25 cellular contexts compared by ENCODE assay signal in the genomic region with DNA sequence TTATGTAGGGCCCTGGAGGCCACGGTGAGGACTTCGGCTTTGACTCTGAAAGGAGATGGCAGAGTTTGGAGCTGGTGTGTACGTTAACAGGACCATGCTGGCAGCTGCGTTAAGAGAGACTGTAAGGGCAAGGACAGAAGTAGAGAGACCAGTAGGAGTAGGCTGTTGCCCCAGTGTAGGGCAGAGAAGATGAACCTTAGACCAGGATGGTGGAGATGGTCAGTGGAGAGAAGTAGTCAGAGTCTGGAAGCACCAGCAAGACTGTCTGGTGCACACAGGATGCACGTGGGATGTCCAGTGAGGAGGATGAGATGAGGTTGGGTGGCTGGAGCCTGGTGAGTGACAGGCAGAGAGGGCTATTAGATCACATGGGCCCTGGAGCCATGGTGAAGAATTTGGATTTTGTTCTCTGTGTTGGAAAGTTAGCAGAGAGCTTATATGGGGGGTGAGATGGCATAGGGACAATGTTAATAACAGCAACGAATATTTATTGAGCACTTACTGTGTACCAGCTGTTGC.
DNase-seq lines count a peak whose midpoint lies in the region; ATAC-seq, FAIRE-seq and TF ChIP-seq lines count a peak whose summit lies in the region.
"Had no signal": no experiment of that assay in that cellular context is flagged by ENCODE, and none has a peak within 500 bp of the region (broad histone marks: within the 10 kb centered on the region; RNA-seq: fewer than 3 reads in every experiment).

No MANE protein-coding gene starts in this region.

- ATAC-seq in A549 (peak; percentile 5 to 6; a peak in 2 of 6 replicates), GM18505 (IDR thresholded peaks at IDR 0.05; ENCODE audit: unreplicated experiment) (no peak)
- ATAC-seq: activated CD8-positive, alpha-beta T cell treated with anti-CD3 and anti-CD28 coated beads for 36 hours; effector memory CD8-positive, alpha-beta T cell; left lobe of liver; stimulated activated naive CD8-positive, alpha-beta T cell treated with anti-CD3 and anti-CD28 coated beads, Interleukin-15, amount 100 ng/mL, for 72 hours had no signal

- H3K36me3 ChIP-seq in PC-9 (ENCODE audit: low read depth) (no peaks in the 10 kb centered on the region), colonic mucosa (no peaks in the 10 kb centered on the region)
- no peaks in the 10 kb centered on the region for H3K36me3 ChIP-seq in CD8-positive, alpha-beta memory T cell (ENCODE audit: insufficient read depth, low read length)
- H3K36me3 ChIP-seq: neutrophil, transverse colon had no signal

- H3K27me3 ChIP-seq in PC-9 (ENCODE audit: insufficient read depth, low read depth) (no peaks in the 10 kb centered on the region), colonic mucosa (no peaks in the 10 kb centered on the region)
- H3K27me3 ChIP-seq in CD8-positive, alpha-beta memory T cell (ENCODE audit: insufficient read depth, low read length, poor library complexity, severe bottlenecking) = no peaks in the 10 kb centered on the region
- H3K27me3 ChIP-seq: neutrophil, transverse colon had no signal

- peak overlapping the region; percentile 17 for H3K4me3 Mint-ChIP-seq in neural crest cell
- H3K4me3 Mint-ChIP-seq in CD8-positive, alpha-beta memory T cell = no peak overlapping the region
- H3K4me3 Mint-ChIP-seq: activated B cell treated with CpG ODN at 0.5 μM for 24 hours; activated CD8-positive, alpha-beta T cell treated with anti-CD3 and anti-CD28 coated beads for 36 hours; effector memory CD8-positive, alpha-beta T cell; stimulated activated naive CD8-positive, alpha-beta T cell treated with anti-CD3 and anti-CD28 coated beads, Interleukin-15, amount 100 ng/mL, for 72 hours had no signal

- TF ChIP-seq POLR2A in A549 (IDR thresholded peaks at IDR 0.05; ENCODE audit: low read length) (no peak), GM18505 (IDR thresholded peaks at IDR 0.05; ENCODE audit: borderline replicate concordance, extremely low read depth, insufficient read depth, insufficient read length) (no peak)

- H3K4me1 ChIP-seq in A549 (peaks cover 98% of the 10 kb centered on the region), PC-9 (replicated peaks; ENCODE audit: insufficient read depth) (peaks cover 58% of the 10 kb centered on the region), colonic mucosa (peaks cover 13% of the 10 kb centered on the region)
- H3K4me1 ChIP-seq in CD8-positive, alpha-beta memory T cell (ENCODE audit: insufficient read depth, low read length) = peaks cover 31% of the 10 kb centered on the region

- WGBS in A549 (ENCODE audit: missing lambda C conversion rate) = 81% methylated on average over 6 of the region's 6 CpGs

- no peak overlapping the region for H2AFZ ChIP-seq in PC-9

- no TSS peak for BruUV-seq in PC-9 (replicated peaks; lab: Mats Ljungman, UMichigan)

- no peak for TF ChIP-seq CTCF in A549 (IDR thresholded peaks at IDR 0.05)
- no peak for TF ChIP-seq CTCF in PC-9 (conservative IDR thresholded peaks at IDR 0.05)
- no peak for TF ChIP-seq CTCF in colonic mucosa (IDR thresholded peaks at IDR 0.05)
- no peak for TF ChIP-seq CTCF in neural crest cell (conservative IDR thresholded peaks at IDR 0.05)

- no peak for TF ChIP-seq EP300 in A549 (IDR thresholded peaks at IDR 0.05)

- no peaks in the 10 kb centered on the region for H3K9me3 Mint-ChIP-seq in neural crest cell
- no peaks in the 10 kb centered on the region for H3K9me3 Mint-ChIP-seq in CD8-positive, alpha-beta memory T cell
- H3K9me3 Mint-ChIP-seq: activated B cell treated with CpG ODN at 0.5 μM for 24 hours; activated CD8-positive, alpha-beta T cell treated with anti-CD3 and anti-CD28 coated beads for 36 hours; effector memory CD8-positive, alpha-beta T cell; stimulated activated naive CD8-positive, alpha-beta T cell treated with anti-CD3 and anti-CD28 coated beads, Interleukin-15, amount 100 ng/mL, for 72 hours had no signal

- DNase-seq in A549 (ENCODE audit: low read depth in 1 of 2, low spot score in 1 of 2) (no peak), PC-9 (no peak), colonic mucosa (peak; percentile 14), neural crest cell (ENCODE audit: low read depth, low spot score) (no peak), anterior cingulate cortex (lab: John Stamatoyannopoulos, UW) (no peak), EL (no peak)
- DNase-seq in CD8-positive, alpha-beta memory T cell = no peak
- DNase-seq: activated B cell treated with CpG ODN at 0.5 μM for 24 hours; activated CD8-positive, alpha-beta T cell treated with anti-CD3 and anti-CD28 coated beads for 36 hours; activated naive CD4-positive, alpha-beta T cell treated with Interleukin-2 at 50 U/mL for 16 hours; activated T-cell treated with anti-CD3 and anti-CD28 coated beads, Interleukin-2, amount 50 U/mL, for 1 hour; aorta; effector memory CD8-positive, alpha-beta T cell; Karpas-422; NCI-H187; NCI-H345; retina; stimulated activated CD4-positive, alpha-beta T cell treated with anti-CD3 and anti-CD28 coated beads, Interleukin-4, amount 100 ng/mL, for 4 hours; stimulated activated naive CD8-positive, alpha-beta T cell treated with anti-CD3 and anti-CD28 coated beads, Interleukin-15, amount 100 ng/mL, for 72 hours; T-helper 2 cell; transverse colon had no signal

- H3K4me1 Mint-ChIP-seq in neural crest cell = peaks cover 75% of the 10 kb centered on the region
- H3K4me1 Mint-ChIP-seq in CD8-positive, alpha-beta memory T cell = peaks cover 8 to 15% (median 13%) of the 10 kb centered on the region in 3 donors

- H3K9me2 ChIP-seq in PC-9 (ENCODE audit: insufficient read depth) = no peaks in the 10 kb centered on the region

- peaks cover 48% of the 10 kb centered on the region for H3F3A ChIP-seq in PC-9 (ENCODE audit: insufficient read depth, low read depth)

- H3K9me3 ChIP-seq in A549 = no peaks in the 10 kb centered on the region
- H3K9me3 ChIP-seq in PC-9 (ENCODE audit: insufficient read depth, low read depth) = no peaks in the 10 kb centered on the region
- H3K9me3 ChIP-seq in colonic mucosa = no peaks in the 10 kb centered on the region
- no peaks in the 10 kb centered on the region for H3K9me3 ChIP-seq in CD8-positive, alpha-beta memory T cell (ENCODE audit: low read length)
- H3K9me3 ChIP-seq: neutrophil, transverse colon had no signal

- no peaks in the 10 kb centered on the region for H3K36me3 Mint-ChIP-seq in neural crest cell (ENCODE audit: low read depth)
- H3K36me3 Mint-ChIP-seq in CD8-positive, alpha-beta memory T cell = no peaks in the 10 kb centered on the region

- H4K20me1 ChIP-seq in PC-9 (ENCODE audit: insufficient read depth) = peaks cover 7% of the 10 kb centered on the region

- H3K4me2 ChIP-seq in A549 (peak overlapping the region; percentile 89), PC-9 (peak overlapping the region; percentile 82)

- POLR2A ChIA-PET in A549 (lab: Yijun Ruan, JAX) (interaction anchor here (0.6 to 1.6 kb wide), 3 partner anchors 8 to 145 kb away, joined by 3 to 4 read pairs (median 3); no protein-coding TSS in a partner anchor), PC-9 (lab: Charles Lee; ENCODE audit: unreplicated experiment) (no interaction called here)
- POLR2A ChIA-PET in CD8-positive, alpha-beta memory T cell (lab: Charles Lee) = no interaction called here

- no peaks in the 10 kb centered on the region for H3K27me3 Mint-ChIP-seq in neural crest cell (ENCODE audit: low read depth)
- peaks cover 0 to 4% of the 10 kb centered on the region in 2 donors for H3K27me3 Mint-ChIP-seq in CD8-positive, alpha-beta memory T cell
- H3K27me3 Mint-ChIP-seq: activated CD8-positive, alpha-beta T cell treated with anti-CD3 and anti-CD28 coated beads for 36 hours; stimulated activated naive CD8-positive, alpha-beta T cell treated with anti-CD3 and anti-CD28 coated beads, Interleukin-15, amount 100 ng/mL, for 72 hours had no signal

- H3K4me3 ChIP-seq in A549 (no peak overlapping the region), PC-9 (peak overlapping the region; percentile 49; the same call in 1 of the 2 replicates), colonic mucosa (no peak overlapping the region)
- no peak overlapping the region for H3K4me3 ChIP-seq in CD8-positive, alpha-beta memory T cell (ENCODE audit: low read length)
- H3K4me3 ChIP-seq: transverse colon had no signal

- peak overlapping the region; percentile 87 to 89 for H3K27ac ChIP-seq in A549
- H3K27ac ChIP-seq in PC-9 = 0 out of 2 replicates have a peak overlapping the region, but pooled peaks have one; percentile 85
- H3K27ac ChIP-seq in colonic mucosa = no peak overlapping the region
- no peak overlapping the region for H3K27ac ChIP-seq in CD8-positive, alpha-beta memory T cell (ENCODE audit: low read depth, low read length)
- H3K27ac ChIP-seq: neutrophil had no signal

- no peak for FAIRE-seq in A549 (lab: Jason Lieb, UNC)
- FAIRE-seq: HTR-8/SVneo had no signal

- H3K27ac Mint-ChIP-seq in neural crest cell (ENCODE audit: unreplicated experiment) = peak overlapping the region; percentile 9
- H3K27ac Mint-ChIP-seq in CD8-positive, alpha-beta memory T cell = no peak overlapping the region
- H3K27ac Mint-ChIP-seq: activated B cell treated with CpG ODN at 0.5 μM for 24 hours; activated CD8-positive, alpha-beta T cell treated with anti-CD3 and anti-CD28 coated beads for 36 hours; effector memory CD8-positive, alpha-beta T cell; stimulated activated naive CD8-positive, alpha-beta T cell treated with anti-CD3 and anti-CD28 coated beads, Interleukin-15, amount 100 ng/mL, for 72 hours had no signal

- peaks cover 74% of the 10 kb centered on the region for H3K79me2 ChIP-seq in PC-9 (ENCODE audit: low read depth)

- CTCF ChIA-PET in A549 (lab: Yijun Ruan, JAX) = interaction anchor here (1.0 to 14.2 kb wide), 11 partner anchors 8 to 279 kb away, joined by 3 to 172 read pairs (median 4); no protein-coding TSS in a partner anchor
- CTCF ChIA-PET in PC-9 (lab: Charles Lee) = interaction anchor here (0.6 kb wide), 2 partner anchors 163 to 272 kb away, joined by 4 to 6 read pairs; no protein-coding TSS in a partner anchor
- CTCF ChIA-PET in CD8-positive, alpha-beta memory T cell (lab: Charles Lee) = no interaction called here

- no peak overlapping the region for H3K9ac ChIP-seq in colonic mucosa (ENCODE audit: low read depth in 2 of 2, low read length in 2 of 2)

- intact Hi-C loops in PC-9 (cut with micrococcal nuclease; ENCODE audit: unreplicated experiment) = no loop called here
- intact Hi-C loops in colonic mucosa (cut with DNase I) = no loop called here

- TF ChIP-seq RAD21 in A549 (conservative IDR thresholded peaks at IDR 0.05 in 1 of 2, IDR thresholded peaks at IDR 0.05 in 1 of 2) = no peak

TF ChIP-seq in A549, 52 proteins besides CTCF, POLR2A, EP300 and RAD21:
- TF ChIP-seq, protein P1, sequence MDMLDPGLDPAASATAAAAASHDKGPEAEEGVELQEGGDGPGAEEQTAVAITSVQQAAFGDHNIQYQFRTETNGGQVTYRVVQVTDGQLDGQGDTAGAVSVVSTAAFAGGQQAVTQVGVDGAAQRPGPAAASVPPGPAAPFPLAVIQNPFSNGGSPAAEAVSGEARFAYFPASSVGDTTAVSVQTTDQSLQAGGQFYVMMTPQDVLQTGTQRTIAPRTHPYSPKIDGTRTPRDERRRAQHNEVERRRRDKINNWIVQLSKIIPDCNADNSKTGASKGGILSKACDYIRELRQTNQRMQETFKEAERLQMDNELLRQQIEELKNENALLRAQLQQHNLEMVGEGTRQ (IDR thresholded peaks at IDR 0.05) = 0 out of 2 replicates have a peak, but pooled peaks have one; percentile 3
- 0 out of 2 replicates have a peak, but pooled peaks have one; percentile 53 for TF ChIP-seq POLR2AphosphoS2 (conservative IDR thresholded peaks at IDR 0.05; ENCODE audit: low read length)
- TF ChIP-seq RNF2 (IDR thresholded peaks at IDR 0.05; ENCODE audit: borderline replicate concordance, low read depth) = no peak

Comparison
In these comparisons a context has a peak if more than half of its experiments do, and no peak if none do; other contexts are left out.
1. H3K27ac ChIP-seq: peak in A549 (2 of 2) and PC-9 (single experiment); none in colonic mucosa (single experiment) and CD8-positive, alpha-beta memory T cell (single experiment).